In the genomic region with DNA sequence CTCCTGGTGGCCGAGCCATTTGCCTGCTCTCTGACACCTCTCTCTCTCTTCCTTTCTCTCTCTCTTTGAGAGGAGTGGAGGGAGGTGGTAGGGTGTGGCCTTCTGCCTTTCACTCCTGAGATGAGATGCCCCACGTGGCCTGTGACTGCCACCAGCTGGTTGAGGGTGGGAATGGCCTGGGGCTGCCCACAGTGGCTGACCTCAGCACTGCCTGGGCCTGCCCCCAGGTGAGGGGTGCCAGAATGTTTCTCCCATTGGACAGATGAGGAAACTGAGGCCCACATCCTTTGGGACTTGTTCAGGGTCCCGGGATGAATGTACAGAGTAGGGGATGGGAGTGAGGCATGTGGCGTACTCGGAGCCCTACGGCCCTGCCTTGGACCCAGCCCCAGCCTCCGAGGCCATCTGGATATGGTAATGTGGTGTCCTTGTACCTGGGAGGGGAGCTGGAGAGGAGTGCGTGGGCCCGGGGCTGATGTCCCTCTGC, we compare ENCODE assay signal across 6 cellular contexts. TPM values are rescaled to one million over a fixed set of nuclear protein-coding genes. Genes with fewer than 3 reads are reported as not detected.
A peak's percentile ranks its signal among the peaks of the same experiment; 100 is the strongest.
DNase-seq lines count a peak whose midpoint lies in the region; ATAC-seq, FAIRE-seq and TF ChIP-seq lines count a peak whose summit lies in the region.

No MANE protein-coding gene starts in this region.

- intact Hi-C loops in CD4-positive, alpha-beta T cell (cut with DNase I, micrococcal nuclease), result loop anchor here (1.0 to 2.0 kb wide), 4 partner anchors 28 to 99 kb away; partner anchors contain the start of gene FBXO6 (in 1 of the 2)
- intact Hi-C loops in right cardiac atrium (cut with DNase I), result no loop called here

- no peaks in the 10 kb centered on the region for H3K27me3 ChIP-seq in CD4-positive, alpha-beta T cell (ENCODE audit: control insufficient read depth, insufficient read depth, low read length)
- no peaks in the 10 kb centered on the region for H3K27me3 ChIP-seq in right cardiac atrium (ENCODE audit: control insufficient read depth, insufficient read depth)

- H3K4me1 ChIP-seq in right cardiac atrium (ENCODE audit: control insufficient read depth, insufficient read depth, low read length), result no peaks in the 10 kb centered on the region

- H3K4me3 Mint-ChIP-seq in CD4-positive, alpha-beta T cell, result no peak overlapping the region

- WGBS in right cardiac atrium, result 82% methylated on average over 9 of the region's 9 CpGs

- H3K36me3 Mint-ChIP-seq in CD4-positive, alpha-beta T cell (ENCODE audit: low read depth), result peaks cover 36% of the 10 kb centered on the region

- H3K27ac Mint-ChIP-seq in CD4-positive, alpha-beta T cell, result peak overlapping the region; percentile 24

- H3K9me3 Mint-ChIP-seq in CD4-positive, alpha-beta T cell, result no peaks in the 10 kb centered on the region

- H3K27ac ChIP-seq in CD4-positive, alpha-beta T cell (ENCODE audit: low read depth, low read length), result no peak overlapping the region
- no peak overlapping the region for H3K27ac ChIP-seq in right cardiac atrium (ENCODE audit: low read length)

- DNase-seq in CD4-positive, alpha-beta T cell, result peak in 9 of 10 experiments; percentile 28 to 58 (median 37)
- peak; percentile 69 for DNase-seq in activated CD4-positive, alpha-beta T cell treated with anti-CD3 and anti-CD28 coated beads for 48 hours
- peak; percentile 46 to 81 (median 74) for DNase-seq in right cardiac atrium
- peak; percentile 70 for DNase-seq in urothelium cell line (ENCODE audit: low spot score)

- CTCF ChIA-PET in CD4-positive, alpha-beta T cell (lab: Charles Lee), result interaction anchor here (0.5 to 1.5 kb wide), 5 partner anchors 11 to 85 kb away, joined by 3 to 6 read pairs (median 4); partner anchors contain the start of gene FBXO6

- TF ChIP-seq CTCF in CD4-positive, alpha-beta T cell (IDR thresholded peaks at IDR 0.05), result peak; percentile 71

- no peak for FAIRE-seq in urothelium cell line (lab: Jason Lieb, UNC)

- peaks cover 7% of the 10 kb centered on the region for H3K4me1 Mint-ChIP-seq in CD4-positive, alpha-beta T cell (ENCODE audit: low read depth)

- POLR2A ChIA-PET in CD4-positive, alpha-beta T cell (lab: Charles Lee), result interaction anchor here (1.5 to 1.8 kb wide), 3 partner anchors 19 to 85 kb away, joined by 3 to 10 read pairs (median 5); no protein-coding TSS in a partner anchor

- H3K27me3 Mint-ChIP-seq in CD4-positive, alpha-beta T cell, result no peaks in the 10 kb centered on the region

- no peaks in the 10 kb centered on the region for H3K9me3 ChIP-seq in CD4-positive, alpha-beta T cell (ENCODE audit: control insufficient read depth, low read length)
- no peaks in the 10 kb centered on the region for H3K9me3 ChIP-seq in right cardiac atrium (ENCODE audit: control insufficient read depth, low read length)

- H3K4me3 ChIP-seq in right cardiac atrium (ENCODE audit: low read length), result no peak overlapping the region

- ATAC-seq in CD4-positive, alpha-beta T cell (ENCODE audit: poor library complexity), result peak; percentile 99
- peak; percentile 81 for ATAC-seq in HG03460 (IDR thresholded peaks at IDR 0.05; ENCODE audit: unreplicated experiment)
- peak; percentile 38 to 74 for ATAC-seq in right cardiac atrium
- ATAC-seq in GM21360 (IDR thresholded peaks at IDR 0.05; ENCODE audit: unreplicated experiment), result no peak

RNA-seq across cellular contexts. Expression of gene C1orf167, which starts 12.7 kb away (rescaled TPM):
- not detected for total RNA-seq in CD4-positive, alpha-beta T cell
- total RNA-seq in right cardiac atrium, result 1 to 10 TPM; 1.3 to 2.7 (median 2.0) TPM
- 4.0 TPM for polyA plus RNA-seq in right cardiac atrium

RNA-seq across cellular contexts. Expression of gene AGTRAP, which starts 13.3 kb away (rescaled TPM):
- 10 to 100 TPM; 21.3 to 21.8 TPM for total RNA-seq in CD4-positive, alpha-beta T cell
- total RNA-seq in right cardiac atrium, result 10 to 100 TPM; 17.5 to 25.0 (median 21.9) TPM
- polyA plus RNA-seq in right cardiac atrium, result 23.9 TPM

RNA-seq across cellular contexts. Expression of gene MTHFR, which starts 56.5 kb away (rescaled TPM):
- total RNA-seq in CD4-positive, alpha-beta T cell, result 10 to 100 TPM; 30.8 to 31.3 TPM
- total RNA-seq in right cardiac atrium, result 10 to 100 TPM; 46.6 to 75.2 (median 58.9) TPM
- 36.7 TPM for polyA plus RNA-seq in right cardiac atrium

RNA-seq across cellular contexts. Expression of gene CLCN6, which starts 56.7 kb away (rescaled TPM):
- total RNA-seq in CD4-positive, alpha-beta T cell, result 10 to 100 TPM; 10.9 to 11.2 TPM
- 10 to 100 TPM; 30.4 to 54.9 (median 36.8) TPM for total RNA-seq in right cardiac atrium
- polyA plus RNA-seq in right cardiac atrium, result 16.2 TPM

RNA-seq across cellular contexts. Expression of gene DRAXIN, which starts 57.7 kb away (rescaled TPM):
- under 1 TPM; 0.05 to 0.08 TPM for total RNA-seq in CD4-positive, alpha-beta T cell
- total RNA-seq in right cardiac atrium, result under 1 TPM in 3 of 4 donors, not detected in 1; 0.03 to 0.08 (median 0.03) TPM
- 0.02 TPM for polyA plus RNA-seq in right cardiac atrium

Comparison
In these comparisons a context has a peak if more than half of its experiments do, and no peak if none do; other contexts are left out.
1. intact Hi-C loops: an anchor here in CD4-positive, alpha-beta T cell (1.0 to 2.0 kb wide); none called in right cardiac atrium.